Comparison of ENCODE assay signal across 9 cellular contexts in the genomic region with DNA sequence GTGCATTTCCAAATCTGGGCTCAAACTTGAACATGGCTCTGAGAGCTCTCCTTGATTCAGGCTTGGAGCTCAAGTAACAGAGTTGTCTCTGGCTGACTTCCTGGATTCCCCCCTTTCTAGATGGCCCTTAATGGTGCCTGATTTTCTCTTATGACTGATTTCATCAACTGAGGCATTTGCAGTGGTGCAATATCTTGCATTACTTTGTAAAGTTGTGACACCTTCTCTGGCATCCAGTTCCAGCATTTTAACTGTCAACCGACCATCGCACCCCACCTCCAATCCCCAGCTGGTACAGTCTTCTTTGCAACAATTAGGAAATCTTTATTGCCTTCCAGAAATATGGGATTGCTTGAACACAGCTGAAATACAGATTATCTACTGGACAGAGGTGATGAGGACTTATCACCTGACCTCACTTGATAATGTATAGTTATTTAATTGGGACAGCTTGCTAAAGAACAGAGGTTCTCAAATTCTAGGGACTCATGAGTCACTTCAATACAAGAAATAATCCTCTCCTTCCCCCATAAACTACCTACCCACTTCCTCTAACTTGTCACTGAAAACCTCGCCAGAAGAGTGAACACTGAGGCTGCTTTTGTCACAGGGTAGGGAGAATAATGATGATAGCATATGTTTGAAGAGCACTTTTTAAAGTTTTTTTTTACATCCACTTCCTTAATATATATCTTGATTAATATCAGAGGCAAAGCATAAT. TPM values are rescaled to one million over a fixed set of nuclear protein-coding genes. Genes with fewer than 3 reads are reported as not detected.
A peak's percentile ranks its signal among the peaks of the same experiment; 100 is the strongest.
DNase-seq lines count a peak whose midpoint lies in the region; ATAC-seq and FAIRE-seq lines count a peak whose summit lies in the region.
"Had no signal": no experiment of that assay in that cellular context is flagged by ENCODE, and none has a peak within 500 bp of the region (broad histone marks: within the 10 kb centered on the region; RNA-seq: fewer than 3 reads in every experiment).

No MANE protein-coding gene starts in this region.

- peak overlapping the region; percentile 71 for H3K27ac Mint-ChIP-seq in activated CD4-positive, alpha-beta T cell treated with anti-CD3 and anti-CD28 coated beads, Interleukin-2, amount 10 ng/mL, durations not matched to agents 7 days and 5 days
- H3K27ac Mint-ChIP-seq in activated T-helper 17 cell treated with anti-CD3 and anti-CD28 coated beads, Interleukin-2, amount 50 U/mL, for 72 hours: peak overlapping the region; percentile 85
- H3K27ac Mint-ChIP-seq in stimulated activated naive B cell treated with anti-CD40 and anti-IgM and Interleukin-4, amounts not matched to agents 10 μg/mL and 1 μg/mL and 100 μg/mL, for 72 hours: no peak overlapping the region

- H3K4me1 Mint-ChIP-seq in activated CD4-positive, alpha-beta T cell treated with anti-CD3 and anti-CD28 coated beads, Interleukin-2, amount 10 ng/mL, durations not matched to agents 7 days and 5 days: peaks cover 75% of the 10 kb centered on the region
- peaks cover 38% of the 10 kb centered on the region for H3K4me1 Mint-ChIP-seq in activated T-helper 17 cell treated with anti-CD3 and anti-CD28 coated beads, Interleukin-2, amount 50 U/mL, for 72 hours
- H3K4me1 Mint-ChIP-seq in stimulated activated naive B cell treated with anti-CD40 and anti-IgM and Interleukin-4, amounts not matched to agents 10 μg/mL and 1 μg/mL and 100 μg/mL, for 72 hours: peaks cover 38 to 46% of the 10 kb centered on the region in 2 donors

- no peaks in the 10 kb centered on the region for H3K9me3 Mint-ChIP-seq in activated CD4-positive, alpha-beta T cell treated with anti-CD3 and anti-CD28 coated beads, Interleukin-2, amount 10 ng/mL, durations not matched to agents 7 days and 5 days
- no peaks in the 10 kb centered on the region for H3K9me3 Mint-ChIP-seq in activated T-helper 17 cell treated with anti-CD3 and anti-CD28 coated beads, Interleukin-2, amount 50 U/mL, for 72 hours
- H3K9me3 Mint-ChIP-seq in stimulated activated naive B cell treated with anti-CD40 and anti-IgM and Interleukin-4, amounts not matched to agents 10 μg/mL and 1 μg/mL and 100 μg/mL, for 72 hours: peaks cover 0 to 3% of the 10 kb centered on the region in 2 donors

- H3K27me3 Mint-ChIP-seq in activated CD4-positive, alpha-beta T cell treated with anti-CD3 and anti-CD28 coated beads, Interleukin-2, amount 10 ng/mL, durations not matched to agents 7 days and 5 days: no peaks in the 10 kb centered on the region
- H3K27me3 Mint-ChIP-seq in activated T-helper 17 cell treated with anti-CD3 and anti-CD28 coated beads, Interleukin-2, amount 50 U/mL, for 72 hours: no peaks in the 10 kb centered on the region
- H3K27me3 Mint-ChIP-seq in stimulated activated naive B cell treated with anti-CD40 and anti-IgM and Interleukin-4, amounts not matched to agents 10 μg/mL and 1 μg/mL and 100 μg/mL, for 72 hours: no peaks in the 10 kb centered on the region

- H3K36me3 Mint-ChIP-seq in activated CD4-positive, alpha-beta T cell treated with anti-CD3 and anti-CD28 coated beads, Interleukin-2, amount 10 ng/mL, durations not matched to agents 7 days and 5 days (ENCODE audit: low read depth): peaks cover 27% of the 10 kb centered on the region
- no peaks in the 10 kb centered on the region for H3K36me3 Mint-ChIP-seq in activated T-helper 17 cell treated with anti-CD3 and anti-CD28 coated beads, Interleukin-2, amount 50 U/mL, for 72 hours (ENCODE audit: low read depth)
- H3K36me3 Mint-ChIP-seq in stimulated activated naive B cell treated with anti-CD40 and anti-IgM and Interleukin-4, amounts not matched to agents 10 μg/mL and 1 μg/mL and 100 μg/mL, for 72 hours: peaks cover 8 to 20% of the 10 kb centered on the region in 2 donors

- FAIRE-seq in frontal cortex (lab: Jason Lieb, UNC): no peak
- FAIRE-seq: A549 had no signal

- peak; percentile 53 for ATAC-seq in HG03378 (IDR thresholded peaks at IDR 0.05; ENCODE audit: unreplicated experiment)
- peak; percentile 80 for ATAC-seq in activated T-helper 17 cell treated with anti-CD3 and anti-CD28 coated beads, Interleukin-2, amount 50 U/mL, for 72 hours (replicated peaks)
- peak; percentile 84 to 85 for ATAC-seq in stimulated activated naive B cell treated with anti-CD40 and anti-IgM and Interleukin-4, amounts not matched to agents 10 μg/mL and 1 μg/mL and 100 μg/mL, for 72 hours (replicated peaks)
- ATAC-seq: A549 had no signal

- CTCF ChIA-PET in activated CD4-positive, alpha-beta T cell treated with anti-CD3 and anti-CD28 coated beads, Interleukin-2, amount 10 ng/mL, durations not matched to agents 7 days and 5 days (lab: Charles Lee): interaction anchor here (0.6 to 1.2 kb wide), 3 partner anchors 16 to 182 kb away, joined by 3 to 6 read pairs (median 3); no protein-coding TSS in a partner anchor

- intact Hi-C loops in posterior cingulate gyrus (cut with DNase I): no loop called here

- DNase-seq in activated CD4-positive, alpha-beta T cell treated with anti-CD3 and anti-CD28 coated beads, Interleukin-2, amount 10 ng/mL, durations not matched to agents 7 days and 5 days: peak; percentile 26
- no peak for DNase-seq in activated CD4-positive, alpha-beta T cell treated with anti-CD3 and anti-CD28 coated beads, Interleukin-2, amount 50 U/mL, for 1 hour
- DNase-seq in stimulated activated naive B cell treated with anti-CD40 and anti-IgM and Interleukin-4, amounts not matched to agents 10 μg/mL and 1 μg/mL and 100 μg/mL, for 72 hours: no peak
- no peak for DNase-seq in posterior cingulate gyrus
- DNase-seq in frontal cortex (ENCODE audit: low spot score in 2 of 2): no peak
- no peak for DNase-seq in activated effector memory CD4-positive, alpha-beta T cell treated with anti-CD3 and anti-CD28 coated beads, Interleukin-2, amount 50 U/mL, for 16 hours

- peak overlapping the region; percentile 27 for H3K4me3 Mint-ChIP-seq in activated CD4-positive, alpha-beta T cell treated with anti-CD3 and anti-CD28 coated beads, Interleukin-2, amount 10 ng/mL, durations not matched to agents 7 days and 5 days
- peak overlapping the region; percentile 73 for H3K4me3 Mint-ChIP-seq in activated T-helper 17 cell treated with anti-CD3 and anti-CD28 coated beads, Interleukin-2, amount 50 U/mL, for 72 hours
- peak overlapping the region; percentile 30 to 33 for H3K4me3 Mint-ChIP-seq in stimulated activated naive B cell treated with anti-CD40 and anti-IgM and Interleukin-4, amounts not matched to agents 10 μg/mL and 1 μg/mL and 100 μg/mL, for 72 hours

- POLR2A ChIA-PET in activated CD4-positive, alpha-beta T cell treated with anti-CD3 and anti-CD28 coated beads, Interleukin-2, amount 10 ng/mL, durations not matched to agents 7 days and 5 days (lab: Charles Lee): interaction anchor here (0.6 to 0.7 kb wide), 2 partner anchors 72 to 261 kb away, joined by 3 to 7 read pairs; no protein-coding TSS in a partner anchor

RNA-seq across cellular contexts. Expression of a gene that starts 41.8 kb away (rescaled TPM):
- total RNA-seq in activated CD4-positive, alpha-beta T cell treated with anti-CD3 and anti-CD28 coated beads, Interleukin-2, amount 10 ng/mL, durations not matched to agents 7 days and 5 days: under 1 TPM; 0.25 to 0.44 TPM
- total RNA-seq in activated T-helper 17 cell treated with anti-CD3 and anti-CD28 coated beads, Interleukin-2, amount 50 U/mL, for 72 hours: under 1 TPM; 0.35 to 0.50 TPM
- 1.2 TPM for total RNA-seq in frontal cortex
